In the genomic region with DNA sequence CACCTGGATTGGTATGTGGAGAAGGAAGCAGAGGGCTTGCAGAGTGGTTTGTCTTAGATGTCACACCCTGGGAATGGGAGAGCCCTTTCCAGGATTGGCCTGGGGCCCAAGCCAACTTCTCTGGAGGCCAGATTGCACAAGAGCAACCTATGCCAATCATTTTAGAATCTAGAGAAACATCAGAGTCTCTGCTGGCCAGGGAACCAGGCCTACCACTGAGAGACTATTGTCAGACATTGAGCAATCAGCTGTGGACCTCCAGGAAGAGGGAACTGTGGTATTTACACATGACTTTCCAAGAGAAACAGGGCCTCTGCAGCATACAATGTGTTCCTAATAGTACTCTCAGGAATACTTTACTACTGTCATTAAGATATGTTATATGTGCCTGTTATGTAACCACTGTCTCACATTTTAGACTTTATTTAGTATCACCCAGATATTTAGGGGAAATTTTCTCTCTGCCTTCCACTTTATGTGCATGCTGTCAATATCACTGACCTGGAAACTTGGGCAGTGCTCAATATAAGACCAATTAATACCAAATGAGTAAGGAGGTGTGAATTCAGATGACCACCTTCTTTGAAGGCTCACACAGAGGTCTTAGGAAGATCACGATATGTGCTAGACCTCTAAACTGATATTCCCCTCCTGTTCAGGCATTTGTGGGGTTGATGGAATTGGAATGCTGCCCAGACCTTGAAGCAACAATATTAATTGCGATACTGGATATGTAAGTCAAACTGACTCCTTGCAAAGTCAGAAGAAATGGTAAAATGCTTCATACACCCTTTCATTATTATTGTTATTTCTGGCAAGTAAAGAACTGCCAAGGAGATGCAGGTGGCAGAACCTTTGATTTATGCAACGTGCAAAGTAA, we compare ENCODE assay signal across 8 cellular contexts. TPM values are rescaled to one million over a fixed set of nuclear protein-coding genes. Genes with fewer than 3 reads are reported as not detected.
A peak's percentile ranks its signal among the peaks of the same experiment; 100 is the strongest.
DNase-seq lines count a peak whose midpoint lies in the region; ATAC-seq and TF ChIP-seq lines count a peak whose summit lies in the region.

No MANE protein-coding gene starts in this region.

- H3K4me1 Mint-ChIP-seq in endodermal cell (peaks cover 29% of the 10 kb centered on the region), GM23338 (peaks cover 6% of the 10 kb centered on the region; the same call in 2 of the 3 replicates)

- H4K5ac ChIP-seq in mesendoderm (ENCODE audit: low read length), result no peak overlapping the region

- DNase-seq in COLO829 (ENCODE audit: low spot score) (peak; percentile 72), NCI-H2029 treated with DMSO at 0.1 percent for 48 hours (lab: John Stamatoyannopoulos, UW) (peak; percentile 58), endodermal cell (peak; percentile 63), mesendoderm (peak; percentile 80), GM23338 (ENCODE audit: low spot score) (no peak), NCI-H187 (lab: John Stamatoyannopoulos, UW) (no peak), GM13977 (ENCODE audit: low spot score) (no peak)
- no peak for DNase-seq in activated CD4-positive, alpha-beta T cell treated with anti-CD3 and anti-CD28 coated beads for 1 hour

- WGBS in endodermal cell (ENCODE audit: insufficient coverage in 1 of 2, insufficient read length in 1 of 2), 2 experiments, result 86 to 93% methylated on average over 2 to 3 of the region's 3 CpGs
- no CpG with 5 or more reads among the region's 3 CpGs for WGBS in mesendoderm (ENCODE audit: extremely low coverage, insufficient coverage, low lambda C conversion rate)

- no peak overlapping the region for H3K4ac ChIP-seq in mesendoderm (ENCODE audit: low read depth, low read length)

- H3K18ac ChIP-seq in mesendoderm (ENCODE audit: low read length), result no peak overlapping the region

- H3K9ac ChIP-seq in endodermal cell (ENCODE audit: extremely low read depth, low read length, poor library complexity, severe bottlenecking) (no peak overlapping the region), mesendoderm (ENCODE audit: low read length) (no peak overlapping the region)

- H3K4me3 ChIP-seq in endodermal cell (ENCODE audit: low read length) (peak overlapping the region; percentile 42), mesendoderm (ENCODE audit: low read length) (no peak overlapping the region), GM23338 (no peak overlapping the region)

- no peaks in the 10 kb centered on the region for H3K27me3 Mint-ChIP-seq in endodermal cell (ENCODE audit: insufficient read depth)
- peaks cover 2% of the 10 kb centered on the region for H3K27me3 Mint-ChIP-seq in GM23338 (ENCODE audit: insufficient read depth, low read depth, poor library complexity)

- ATAC-seq in GM23338, result no peak

- H2BK120ac ChIP-seq in mesendoderm (ENCODE audit: low read depth, low read length), result no peak overlapping the region

- H3K27me3 ChIP-seq in endodermal cell (ENCODE audit: control insufficient read depth, insufficient read depth, low read length, poor library complexity, severe bottlenecking) (no peaks in the 10 kb centered on the region), mesendoderm (ENCODE audit: insufficient read depth, low read length, poor library complexity) (no peaks in the 10 kb centered on the region), GM23338 (ENCODE audit: insufficient read depth) (no peaks in the 10 kb centered on the region)

- H4K20me1 ChIP-seq in GM23338 (replicated peaks; ENCODE audit: insufficient read depth), result no peaks in the 10 kb centered on the region

- no peak overlapping the region for H3K4me3 Mint-ChIP-seq in endodermal cell
- no peak overlapping the region for H3K4me3 Mint-ChIP-seq in GM23338

- H2BK5ac ChIP-seq in mesendoderm (ENCODE audit: low read length), result no peak overlapping the region

- H3K9me3 Mint-ChIP-seq in endodermal cell (no peaks in the 10 kb centered on the region), GM23338 (no peaks in the 10 kb centered on the region; the same call in 2 of the 3 replicates)

- no peaks in the 10 kb centered on the region for H3K9me3 ChIP-seq in endodermal cell (ENCODE audit: control insufficient read depth, low read length)

- H3K79me1 ChIP-seq in mesendoderm (ENCODE audit: low read length), result no peaks in the 10 kb centered on the region

- in situ Hi-C loops in GM13977 (cut with MboI; ENCODE audit: low pct_unique_long_range_greater_than_20kb, low sequenced_read_pairs, unreplicated experiment), result no loop called here

- TF ChIP-seq CTCF in endodermal cell (conservative IDR thresholded peaks at IDR 0.05) (no peak), GM23338 (conservative IDR thresholded peaks at IDR 0.05; ENCODE audit: low read depth in 2 of 2) (no peak), GM13977 (IDR thresholded peaks at IDR 0.05; ENCODE audit: extremely low read depth, insufficient read depth, missing control alignments) (no peak)

- H3K4me1 ChIP-seq in endodermal cell (ENCODE audit: control insufficient read depth, insufficient read depth, low read length), result peaks cover 14% of the 10 kb centered on the region
- H3K4me1 ChIP-seq in mesendoderm (ENCODE audit: control insufficient read depth, low read depth, low read length), result peaks cover 11% of the 10 kb centered on the region
- H3K4me1 ChIP-seq in GM23338 (ENCODE audit: insufficient read depth), result no peaks in the 10 kb centered on the region

- H3K4me2 ChIP-seq in mesendoderm (ENCODE audit: low read length) (no peak overlapping the region), GM23338 (no peak overlapping the region)

- H3K9me2 ChIP-seq in GM23338 (ENCODE audit: insufficient read depth), result 0 out of 2 replicates have a peak, but pooled peaks cover 5% of the 10 kb centered on the region

- no peak overlapping the region for H2BK15ac ChIP-seq in mesendoderm (replicated peaks; ENCODE audit: low read depth)

- H2AFZ ChIP-seq in GM23338, result no peak overlapping the region

- no peak overlapping the region for H3K56ac ChIP-seq in mesendoderm (ENCODE audit: low read length)

- H3K36me3 ChIP-seq in endodermal cell (ENCODE audit: control insufficient read depth, insufficient read depth, low read length) (no peaks in the 10 kb centered on the region), mesendoderm (ENCODE audit: control insufficient read depth, insufficient read depth, low read length) (no peaks in the 10 kb centered on the region), GM23338 (ENCODE audit: insufficient read depth) (no peaks in the 10 kb centered on the region)

- H2AK5ac ChIP-seq in mesendoderm (ENCODE audit: low read length), result no peak overlapping the region

- H3K27ac ChIP-seq in endodermal cell (ENCODE audit: low read depth, low read length), result no peak overlapping the region
- H3K27ac ChIP-seq in mesendoderm (ENCODE audit: low read depth, low read length), result no peak overlapping the region
- H3K27ac ChIP-seq in GM23338 (ENCODE audit: low read depth), result no peak overlapping the region

- no peak overlapping the region for H3K23ac ChIP-seq in mesendoderm (ENCODE audit: low read length)

- no peaks in the 10 kb centered on the region for H3K36me3 Mint-ChIP-seq in endodermal cell (ENCODE audit: low read depth)
- H3K36me3 Mint-ChIP-seq in GM23338 (ENCODE audit: low read depth), result no peaks in the 10 kb centered on the region

- H3K79me2 ChIP-seq in mesendoderm (ENCODE audit: control insufficient read depth, insufficient read depth, low read length) (no peaks in the 10 kb centered on the region), GM23338 (replicated peaks; ENCODE audit: insufficient read depth) (no peaks in the 10 kb centered on the region)

- H3K27ac Mint-ChIP-seq in endodermal cell (no peak overlapping the region), GM23338 (no peak overlapping the region)

- no peaks in the 10 kb centered on the region for H3F3A ChIP-seq in GM23338 (replicated peaks; ENCODE audit: low read depth)

- H4K8ac ChIP-seq in mesendoderm (ENCODE audit: low read depth, low read length), result no peak overlapping the region

TF ChIP-seq in GM23338, 12 proteins besides CTCF, POLR2A, EP300 and RAD21 (continues in another document):
- TF ChIP-seq STAT1 (IDR thresholded peaks at IDR 0.05; ENCODE audit: unreplicated experiment), result no peak
- no peak for TF ChIP-seq ZNF114 (CRISPR knock-in tag; IDR thresholded peaks at IDR 0.05)

RNA-seq across cellular contexts. Expression of a gene that starts 20.5 kb away (rescaled TPM):
- 1 to 10 TPM in 1 of 2 donors, not detected in 1; 1.7 TPM for total RNA-seq in endodermal cell
- polyA plus RNA-seq in endodermal cell (2013, experiment 1 of 2), result not detected
- polyA plus RNA-seq in endodermal cell (2013, experiment 2 of 2), result not detected
- 0.14 TPM for polyA plus RNA-seq in mesendoderm (2013, experiment 1 of 2)
- polyA plus RNA-seq in mesendoderm (2013, experiment 2 of 2), result 0.13 TPM
- total RNA-seq in GM23338 (2014; rRNA removed; shearing (Covaris generic)), result 3.4 and 5.7 TPM in 2 replicates
- polyA plus RNA-seq in GM23338 (2016; fragmentation: Nextera tagmentation; extraction: Ambion mirVana), result 6.3 and 7.1 TPM in 2 replicates

RNA-seq across cellular contexts. Expression of a gene that starts 50.9 kb away (rescaled TPM):
- total RNA-seq in endodermal cell, result 1 to 10 TPM; 8.3 to 8.9 TPM
- 10.7 TPM for polyA plus RNA-seq in endodermal cell (2013, experiment 1 of 2)
- 10.1 TPM for polyA plus RNA-seq in endodermal cell (2013, experiment 2 of 2)
- polyA plus RNA-seq in mesendoderm (2013, experiment 1 of 2), result 4.6 TPM
- 5.2 TPM for polyA plus RNA-seq in mesendoderm (2013, experiment 2 of 2)
- 6.5 and 8.6 TPM in 2 replicates for total RNA-seq in GM23338 (2014; rRNA removed; shearing (Covaris generic))
- polyA plus RNA-seq in GM23338 (2016; fragmentation: Nextera tagmentation; extraction: Ambion mirVana), result 8.3 and 11.2 TPM in 2 replicates

Comparison
In these comparisons a context has a peak if more than half of its experiments do, and no peak if none do; other contexts are left out.
1. DNase-seq: peak in COLO829 (single experiment), NCI-H2029 treated with DMSO at 0.1 percent for 48 hours (single experiment), endodermal cell (single experiment) and mesendoderm (single experiment); none in GM23338 (single experiment), NCI-H187 (0 of 2), GM13977 (single experiment) and activated CD4-positive, alpha-beta T cell treated with anti-CD3 and anti-CD28 coated beads for 1 hour (single experiment).